In the genomic region with DNA sequence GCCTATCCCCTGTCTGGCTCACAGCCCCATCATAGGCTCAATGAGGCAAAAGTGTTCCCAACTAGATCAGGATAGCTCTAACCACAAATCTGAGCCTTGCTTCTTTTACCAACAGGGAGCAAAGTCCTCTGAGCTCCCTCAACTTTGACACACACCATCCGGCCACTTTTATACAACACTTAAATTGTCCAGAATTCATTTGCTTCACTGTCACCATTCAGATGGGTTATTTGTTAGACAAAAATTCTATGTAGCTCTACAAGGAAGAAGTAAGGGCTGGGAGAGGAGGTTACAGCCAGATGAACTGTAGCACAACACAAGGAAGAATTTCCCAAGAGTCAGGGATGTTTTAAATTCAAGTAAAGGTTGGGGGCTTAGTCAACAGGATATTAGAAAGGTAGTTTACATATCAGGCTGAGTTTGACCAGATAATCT, we compare ENCODE assay signal across 1 cellular context.
TF ChIP-seq lines count a peak whose summit lies in the region.

No MANE protein-coding gene starts in this region.

TF ChIP-seq in HCT116, 20 proteins besides CTCF, POLR2A, EP300 and RAD21 (continued from another document):
- TF ChIP-seq, protein P1, sequence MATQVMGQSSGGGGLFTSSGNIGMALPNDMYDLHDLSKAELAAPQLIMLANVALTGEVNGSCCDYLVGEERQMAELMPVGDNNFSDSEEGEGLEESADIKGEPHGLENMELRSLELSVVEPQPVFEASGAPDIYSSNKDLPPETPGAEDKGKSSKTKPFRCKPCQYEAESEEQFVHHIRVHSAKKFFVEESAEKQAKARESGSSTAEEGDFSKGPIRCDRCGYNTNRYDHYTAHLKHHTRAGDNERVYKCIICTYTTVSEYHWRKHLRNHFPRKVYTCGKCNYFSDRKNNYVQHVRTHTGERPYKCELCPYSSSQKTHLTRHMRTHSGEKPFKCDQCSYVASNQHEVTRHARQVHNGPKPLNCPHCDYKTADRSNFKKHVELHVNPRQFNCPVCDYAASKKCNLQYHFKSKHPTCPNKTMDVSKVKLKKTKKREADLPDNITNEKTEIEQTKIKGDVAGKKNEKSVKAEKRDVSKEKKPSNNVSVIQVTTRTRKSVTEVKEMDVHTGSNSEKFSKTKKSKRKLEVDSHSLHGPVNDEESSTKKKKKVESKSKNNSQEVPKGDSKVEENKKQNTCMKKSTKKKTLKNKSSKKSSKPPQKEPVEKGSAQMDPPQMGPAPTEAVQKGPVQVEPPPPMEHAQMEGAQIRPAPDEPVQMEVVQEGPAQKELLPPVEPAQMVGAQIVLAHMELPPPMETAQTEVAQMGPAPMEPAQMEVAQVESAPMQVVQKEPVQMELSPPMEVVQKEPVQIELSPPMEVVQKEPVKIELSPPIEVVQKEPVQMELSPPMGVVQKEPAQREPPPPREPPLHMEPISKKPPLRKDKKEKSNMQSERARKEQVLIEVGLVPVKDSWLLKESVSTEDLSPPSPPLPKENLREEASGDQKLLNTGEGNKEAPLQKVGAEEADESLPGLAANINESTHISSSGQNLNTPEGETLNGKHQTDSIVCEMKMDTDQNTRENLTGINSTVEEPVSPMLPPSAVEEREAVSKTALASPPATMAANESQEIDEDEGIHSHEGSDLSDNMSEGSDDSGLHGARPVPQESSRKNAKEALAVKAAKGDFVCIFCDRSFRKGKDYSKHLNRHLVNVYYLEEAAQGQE (IDR thresholded peaks at IDR 0.05; ENCODE audit: low read depth) = no peak
- TF ChIP-seq YY1 (IDR thresholded peaks at IDR 0.05; ENCODE audit: extremely low read depth, insufficient replicate concordance, low read depth, low read length) (no peak), EZH2phosphoT487 (IDR thresholded peaks at IDR 0.05; ENCODE audit: borderline replicate concordance) (no peak)
